ENCODE assay signal across 1 cellular context in the genomic region with DNA sequence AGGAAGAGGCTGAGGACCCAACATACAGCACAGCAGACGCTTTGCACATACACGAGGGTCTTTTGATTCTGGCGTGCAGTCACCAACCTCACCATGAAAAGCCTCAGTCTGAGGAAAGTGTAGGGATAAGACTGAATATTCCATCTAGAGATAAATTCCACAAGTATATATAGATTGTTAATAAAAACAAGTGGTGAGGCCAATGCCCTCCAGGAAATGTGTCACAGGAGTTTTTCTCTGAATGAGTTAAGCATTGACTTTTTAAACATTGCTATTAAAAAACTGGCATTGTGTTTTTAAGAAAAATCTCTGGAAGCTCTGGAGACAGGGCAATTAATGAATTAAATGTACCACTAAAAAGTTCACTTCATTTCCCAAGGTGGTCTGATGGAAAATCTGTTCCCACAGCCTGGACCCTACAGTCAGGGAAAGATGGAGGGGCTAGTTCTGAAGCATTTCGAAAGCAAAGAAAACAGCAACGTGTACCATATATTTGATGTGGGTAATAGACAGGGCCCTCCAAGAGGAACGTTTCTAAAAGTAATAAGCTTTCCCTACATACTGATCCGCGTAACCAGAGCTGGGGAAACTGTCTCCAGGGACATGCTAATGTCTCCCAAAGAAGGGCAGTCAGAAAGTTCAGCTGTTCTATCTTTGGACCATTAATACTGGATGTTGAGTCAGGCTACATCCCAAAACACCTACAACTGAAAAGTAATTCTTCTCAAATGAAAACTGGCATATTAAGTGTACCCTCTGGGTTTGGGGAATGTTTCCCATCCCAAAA.
TF ChIP-seq lines count a peak whose summit lies in the region.

No MANE protein-coding gene starts in this region.

TF ChIP-seq in IMR-90, 13 proteins besides CTCF, POLR2A, EP300 and RAD21:
- TF ChIP-seq SMC3 (IDR thresholded peaks at IDR 0.05; ENCODE audit: low read depth, low read length), result no peak
- TF ChIP-seq CEBPB (IDR thresholded peaks at IDR 0.05; ENCODE audit: low read depth, low read length), result no peak
- TF ChIP-seq NFE2L2 (IDR thresholded peaks at IDR 0.05; ENCODE audit: low read depth, low read length), result no peak
- TF ChIP-seq, protein P1, sequence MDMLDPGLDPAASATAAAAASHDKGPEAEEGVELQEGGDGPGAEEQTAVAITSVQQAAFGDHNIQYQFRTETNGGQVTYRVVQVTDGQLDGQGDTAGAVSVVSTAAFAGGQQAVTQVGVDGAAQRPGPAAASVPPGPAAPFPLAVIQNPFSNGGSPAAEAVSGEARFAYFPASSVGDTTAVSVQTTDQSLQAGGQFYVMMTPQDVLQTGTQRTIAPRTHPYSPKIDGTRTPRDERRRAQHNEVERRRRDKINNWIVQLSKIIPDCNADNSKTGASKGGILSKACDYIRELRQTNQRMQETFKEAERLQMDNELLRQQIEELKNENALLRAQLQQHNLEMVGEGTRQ (IDR thresholded peaks at IDR 0.05; ENCODE audit: low read depth, low read length), result no peak
- TF ChIP-seq, protein P2, sequence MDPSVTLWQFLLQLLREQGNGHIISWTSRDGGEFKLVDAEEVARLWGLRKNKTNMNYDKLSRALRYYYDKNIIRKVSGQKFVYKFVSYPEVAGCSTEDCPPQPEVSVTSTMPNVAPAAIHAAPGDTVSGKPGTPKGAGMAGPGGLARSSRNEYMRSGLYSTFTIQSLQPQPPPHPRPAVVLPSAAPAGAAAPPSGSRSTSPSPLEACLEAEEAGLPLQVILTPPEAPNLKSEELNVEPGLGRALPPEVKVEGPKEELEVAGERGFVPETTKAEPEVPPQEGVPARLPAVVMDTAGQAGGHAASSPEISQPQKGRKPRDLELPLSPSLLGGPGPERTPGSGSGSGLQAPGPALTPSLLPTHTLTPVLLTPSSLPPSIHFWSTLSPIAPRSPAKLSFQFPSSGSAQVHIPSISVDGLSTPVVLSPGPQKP (IDR thresholded peaks at IDR 0.05; ENCODE audit: borderline replicate concordance, low read depth, low read length), result no peak
- no peak for TF ChIP-seq MAZ (IDR thresholded peaks at IDR 0.05; ENCODE audit: borderline replicate concordance, low read depth, low read length)
- TF ChIP-seq RFX5 (IDR thresholded peaks at IDR 0.05; ENCODE audit: low read depth, low read length), result no peak
- TF ChIP-seq RCOR1 (IDR thresholded peaks at IDR 0.05; ENCODE audit: insufficient replicate concordance, low read length), result no peak
- TF ChIP-seq BHLHE40 (IDR thresholded peaks at IDR 0.05; ENCODE audit: low read depth, low read length), result no peak
- TF ChIP-seq FOS (IDR thresholded peaks at IDR 0.05; ENCODE audit: low read depth, low read length), result no peak
- no peak for TF ChIP-seq MAFK (IDR thresholded peaks at IDR 0.05; ENCODE audit: low read depth, low read length)
- TF ChIP-seq CHD1 (IDR thresholded peaks at IDR 0.05; ENCODE audit: low read depth, low read length), result no peak
- no peak for TF ChIP-seq MXI1 (IDR thresholded peaks at IDR 0.05; ENCODE audit: borderline replicate concordance, low read depth, low read length)
